Comparison of ENCODE assay signal across 28 cellular contexts in the genomic region with DNA sequence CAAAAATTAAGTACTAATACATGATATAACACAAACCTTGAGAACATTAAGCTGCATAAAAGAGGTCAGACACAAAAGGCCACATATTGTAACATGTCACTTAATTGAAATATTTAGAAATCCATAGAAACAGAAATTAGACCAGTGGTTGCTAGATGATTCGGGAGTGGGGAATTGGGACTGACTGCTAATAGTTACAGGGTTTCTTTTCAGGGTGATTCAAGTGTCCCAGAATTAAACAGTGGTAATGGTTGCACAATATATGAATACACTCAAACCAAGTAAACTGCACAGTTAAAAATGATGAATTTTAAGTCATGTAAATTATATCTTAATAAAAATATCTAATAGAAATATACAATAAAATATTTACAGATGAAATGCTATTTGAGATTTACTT.
DNase-seq lines count a peak whose midpoint lies in the region; TF ChIP-seq lines count a peak whose summit lies in the region.
"Had no signal": no experiment of that assay in that cellular context is flagged by ENCODE, and none has a peak within 500 bp of the region (broad histone marks: within the 10 kb centered on the region; RNA-seq: fewer than 3 reads in every experiment).

No MANE protein-coding gene starts in this region.

- TF ChIP-seq CTCF in fibroblast of lung (conservative IDR thresholded peaks at IDR 0.05 in 1 of 2, IDR thresholded peaks at IDR 0.05 in 1 of 2; ENCODE audit: low read depth in 1 of 2, low read length in 2 of 2) (no peak), osteoblast (IDR thresholded peaks at IDR 0.05; ENCODE audit: extremely low read depth, low read depth, low read length) (no peak), Calu3 (IDR thresholded peaks at IDR 0.05; ENCODE audit: unreplicated experiment) (no peak)

- no peaks in the 10 kb centered on the region for H3K9me3 ChIP-seq in fibroblast of lung (ENCODE audit: control insufficient read depth, insufficient read depth, low read depth, low read length)
- H3K9me3 ChIP-seq in osteoblast (ENCODE audit: low read depth, low read length) = no peaks in the 10 kb centered on the region
- H3K9me3 ChIP-seq in HAP-1 = no peaks in the 10 kb centered on the region
- H3K9me3 ChIP-seq: body of pancreas, neutrophil, vagina had no signal

- H3K27me3 Mint-ChIP-seq in Calu3 (ENCODE audit: unreplicated experiment) = no peaks in the 10 kb centered on the region
- H3K27me3 Mint-ChIP-seq: activated T-cell treated with anti-CD3 and anti-CD28 coated beads, Interleukin-2, amount 50 U/mL, for 24 hours; progenitor cell of endocrine pancreas had no signal

- H3K36me3 ChIP-seq in fibroblast of lung (ENCODE audit: control insufficient read depth, insufficient read depth, low read length) (no peaks in the 10 kb centered on the region), osteoblast (ENCODE audit: insufficient read depth, low read length) (no peaks in the 10 kb centered on the region), HAP-1 (replicated peaks) (no peaks in the 10 kb centered on the region)
- H3K36me3 ChIP-seq: neutrophil, vagina, WERI-Rb-1 had no signal

- no peak overlapping the region for H3K4me3 Mint-ChIP-seq in Calu3 (ENCODE audit: low read depth, unreplicated experiment)
- H3K4me3 Mint-ChIP-seq: activated CD4-positive, alpha-beta T cell treated with anti-CD3 and anti-CD28 coated beads, Interleukin-2, amount 10 ng/mL, durations not matched to agents 24 days and 14 days; activated naive CD8-positive, alpha-beta T cell treated with anti-CD3 and anti-CD28 coated beads, Interleukin-2, amount 10 ng/mL, durations not matched to agents 7 days and 5 days; activated T-cell treated with anti-CD3 and anti-CD28 coated beads, Interleukin-2, amount 50 U/mL, for 24 hours; CD8-positive, alpha-beta T cell; T-helper 2 cell treated with Interferon-gamma antibody and Interleukin-4, amounts not matched to agents 5 μg/mL and 100 μg/mL, for 36 hours had no signal

- CTCF ChIA-PET in Calu3 (lab: Charles Lee) = no interaction called here

- H3K9ac ChIP-seq in fibroblast of lung (ENCODE audit: insufficient read depth, low read length) = no peak overlapping the region

- H3K79me2 ChIP-seq in fibroblast of lung (ENCODE audit: control insufficient read depth, insufficient read depth, low read length) = no peaks in the 10 kb centered on the region
- no peaks in the 10 kb centered on the region for H3K79me2 ChIP-seq in osteoblast (ENCODE audit: insufficient read depth, low read length)
- H3K79me2 ChIP-seq: hepatocyte had no signal

- in situ Hi-C loops in HAP-1 (cut with MboI; ENCODE audit: low sequenced_read_pairs) = no loop called here

- no peaks in the 10 kb centered on the region for H3K27me3 ChIP-seq in fibroblast of lung (ENCODE audit: control insufficient read depth, insufficient read depth, low read length)
- no peaks in the 10 kb centered on the region for H3K27me3 ChIP-seq in osteoblast (ENCODE audit: insufficient read depth, low read length)
- no peaks in the 10 kb centered on the region for H3K27me3 ChIP-seq in HAP-1 (ENCODE audit: low read depth)
- H3K27me3 ChIP-seq: body of pancreas, hepatocyte, neutrophil, vagina had no signal

- peaks cover 15% of the 10 kb centered on the region for H3K4me1 Mint-ChIP-seq in Calu3 (ENCODE audit: low read depth, unreplicated experiment)

- no peaks in the 10 kb centered on the region for H3K36me3 Mint-ChIP-seq in Calu3 (ENCODE audit: insufficient read depth, unreplicated experiment)
- H3K36me3 Mint-ChIP-seq: CD8-positive, alpha-beta T cell had no signal

- H3K4me2 ChIP-seq in fibroblast of lung (ENCODE audit: extremely low read depth, insufficient read depth, low read length) (no peak overlapping the region), osteoblast (ENCODE audit: insufficient read depth, low read length) (no peak overlapping the region)
- H3K4me2 ChIP-seq: hepatocyte had no signal

- H2AFZ ChIP-seq in fibroblast of lung (ENCODE audit: low read length) (no peak overlapping the region), osteoblast (ENCODE audit: low read length) (no peak overlapping the region)
- H2AFZ ChIP-seq: hepatocyte had no signal

- intact Hi-C loops in Calu3 (cut with micrococcal nuclease; ENCODE audit: unreplicated experiment) = no loop called here

- H3K27ac ChIP-seq in fibroblast of lung (ENCODE audit: insufficient read depth, low read length) (no peak overlapping the region), osteoblast (ENCODE audit: low read depth, low read length) (peak overlapping the region; percentile 20)
- H3K27ac ChIP-seq: body of pancreas, hepatocyte, neutrophil, vagina, WERI-Rb-1 had no signal

- H3K4me3 ChIP-seq in fibroblast of lung (replicated peaks in 1 of 4; ENCODE audit: control extremely low read depth in 1 of 4, insufficient read depth in 1 of 4, low read depth in 3 of 4, low read length in 4 of 4) = no peak overlapping the region
- H3K4me3 ChIP-seq in osteoblast (ENCODE audit: insufficient read depth, low read length) = no peak overlapping the region
- H3K4me3 ChIP-seq in HAP-1 = no peak overlapping the region
- H3K4me3 ChIP-seq: body of pancreas, hepatocyte, vagina had no signal

- no TSS peak for BruUV-seq in Calu3 (replicated peaks; lab: Mats Ljungman, UMichigan)

- peaks cover 11% of the 10 kb centered on the region for H3K4me1 ChIP-seq in fibroblast of lung (ENCODE audit: control insufficient read depth, extremely low read depth, insufficient read depth, low read length)
- peaks cover 25% of the 10 kb centered on the region for H3K4me1 ChIP-seq in osteoblast (ENCODE audit: insufficient read depth, low read length)
- H3K4me1 ChIP-seq in HAP-1 = peaks cover 4% of the 10 kb centered on the region; the same call in 1 of the 2 replicates
- H3K4me1 ChIP-seq: body of pancreas had no signal

- H3K9me3 Mint-ChIP-seq in Calu3 (ENCODE audit: low read depth, unreplicated experiment) = peaks cover 3% of the 10 kb centered on the region
- H3K9me3 Mint-ChIP-seq: activated CD4-positive, alpha-beta T cell treated with anti-CD3 and anti-CD28 coated beads, Interleukin-2, amount 10 ng/mL, durations not matched to agents 24 days and 14 days; activated T-cell treated with anti-CD3 and anti-CD28 coated beads, Interleukin-2, amount 50 U/mL, for 24 hours had no signal

- H4K20me1 ChIP-seq in fibroblast of lung (ENCODE audit: control insufficient read depth, extremely low read depth, insufficient read depth, low read length) (no peaks in the 10 kb centered on the region), osteoblast (ENCODE audit: insufficient read depth, low read length) (no peaks in the 10 kb centered on the region)

- DNase-seq in EL (peak; percentile 31), M059J (ENCODE audit: low read depth) (peak; percentile 47), fibroblast of lung (ENCODE audit: low read depth in 2 of 2) (peak; percentile 46 to 55), osteoblast (ENCODE audit: insufficient read length, low spot score, missing footprints) (peak; percentile 54), OCI-M1 (lab: John Stamatoyannopoulos, UW) (no peak), HUDEP-2 (lab: John Stamatoyannopoulos, UW; ENCODE audit: unreplicated experiment in 76 of 76) (no peak), HAP-1 (ENCODE audit: low spot score in 2 of 2) (no peak), Calu3 (no peak)
- DNase-seq: activated CD4-positive, alpha-beta T cell treated with anti-CD3 and anti-CD28 coated beads, Interleukin-2, amount 10 ng/mL, durations not matched to agents 24 days and 14 days; activated gamma-delta T cell; activated naive CD8-positive, alpha-beta T cell treated with anti-CD3 and anti-CD28 coated beads, Interleukin-2, amount 10 ng/mL, durations not matched to agents 7 days and 5 days; activated T-cell treated with anti-CD3 and anti-CD28 coated beads, Interleukin-2, amount 50 U/mL, for 24 hours; body of pancreas; CD8-positive, alpha-beta T cell; Kasumi-1; NCI-H1092; NCI-H187 treated with DMSO at 0.1 percent for 48 hours; NCI-H2171 treated with DMSO at 0.1 percent for 48 hours; NCI-H524; NK-92 treated with Interleukin-12 subunit alpha and Interleukin-12 subunit beta, amount 100 ng/mL, for 24 hours; SHP77 treated with DMSO at 0.1 percent for 48 hours; stimulated activated naive CD8-positive, alpha-beta T cell treated with anti-CD3 and anti-CD28 coated beads, Interleukin-15, Interleukin-2, amounts not matched to agents 100 U/mL and 50 U/mL, for 24 hours; WERI-Rb-1 had no signal

- no peak overlapping the region for H3K27ac Mint-ChIP-seq in Calu3 (ENCODE audit: unreplicated experiment)
- H3K27ac Mint-ChIP-seq: activated CD4-positive, alpha-beta T cell treated with anti-CD3 and anti-CD28 coated beads, Interleukin-2, amount 10 ng/mL, durations not matched to agents 24 days and 14 days; activated naive CD8-positive, alpha-beta T cell treated with anti-CD3 and anti-CD28 coated beads, Interleukin-2, amount 10 ng/mL, durations not matched to agents 7 days and 5 days; activated T-cell treated with anti-CD3 and anti-CD28 coated beads, Interleukin-2, amount 50 U/mL, for 24 hours; CD8-positive, alpha-beta T cell; progenitor cell of endocrine pancreas; T-helper 2 cell treated with Interferon-gamma antibody and Interleukin-4, amounts not matched to agents 5 μg/mL and 100 μg/mL, for 36 hours had no signal

Comparison
In these comparisons a context has a peak if more than half of its experiments do, and no peak if none do; other contexts are left out.
1. DNase-seq: peak in EL (single experiment), M059J (single experiment), fibroblast of lung (2 of 2) and osteoblast (single experiment); none in OCI-M1 (single experiment), HUDEP-2 (0 of 76), HAP-1 (0 of 2) and Calu3 (single experiment).